ENCODE assay signal across 20 cellular contexts in the genomic region with DNA sequence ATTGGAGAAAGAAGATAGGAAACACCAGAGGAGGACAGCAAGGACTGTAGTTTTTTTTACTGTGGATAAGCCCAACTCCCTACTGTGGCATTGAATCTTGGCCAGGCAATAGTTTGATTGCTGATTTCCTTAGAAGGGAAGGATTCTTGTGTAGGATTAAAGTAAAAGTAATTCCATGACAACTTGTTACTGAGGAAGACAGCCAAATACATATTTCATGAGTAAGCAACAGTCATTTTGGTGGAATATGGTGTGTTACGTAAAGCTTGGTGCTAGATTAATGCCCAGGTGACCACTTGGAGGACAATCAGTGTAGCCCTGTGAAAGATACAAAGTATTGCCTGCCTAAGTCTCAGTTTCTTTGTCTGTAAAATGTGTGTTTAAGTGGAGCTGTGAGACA.
"Had no signal": no experiment of that assay in that cellular context is flagged by ENCODE, and none has a peak within 500 bp of the region (broad histone marks: within the 10 kb centered on the region; RNA-seq: fewer than 3 reads in every experiment).

No MANE protein-coding gene starts in this region.

- H3K27me3 ChIP-seq: neutrophil, spleen, upper lobe of right lung had no signal

- H3K36me3 ChIP-seq: lower lobe of right lung, neutrophil, spleen, thoracic aorta, upper lobe of right lung had no signal

- DNase-seq: activated B cell treated with CpG ODN at 0.5 μM for 24 hours; activated CD4-positive, alpha-beta memory T cell treated with anti-CD3 and anti-CD28 coated beads, Interleukin-2, amount 10 ng/mL, durations not matched to agents 7 days and 5 days; activated CD4-positive, alpha-beta T cell treated with anti-CD3 and anti-CD28 coated beads for 48 hours; activated CD8-positive, alpha-beta memory T cell treated with anti-CD3 and anti-CD28 coated beads, Interleukin-2, amount 10 ng/mL, durations not matched to agents 7 days and 5 days; activated naive CD8-positive, alpha-beta T cell treated with anti-CD3 and anti-CD28 coated beads for 36 hours; amygdala; central memory CD4-positive, alpha-beta T cell; left cardiac atrium; lower lobe of right lung; spleen; stimulated activated CD4-positive, alpha-beta T cell treated with anti-CD3 and anti-CD28 coated beads, Interleukin-4, amount 100 ng/mL, for 4 hours; T-helper 1 cell; T-helper 9 cell; upper lobe of right lung had no signal

- H3K27ac ChIP-seq: lower lobe of right lung, neutrophil, parathyroid adenoma, spleen, thoracic aorta, upper lobe of right lung had no signal

- H3K9me3 ChIP-seq: neutrophil, thoracic aorta, upper lobe of right lung had no signal

- ATAC-seq: activated CD8-positive, alpha-beta memory T cell treated with anti-CD3 and anti-CD28 coated beads, Interleukin-2, amount 10 ng/mL, durations not matched to agents 7 days and 5 days; left cardiac atrium; lower lobe of right lung; natural killer cell treated with Interleukin-12 subunit alpha and Interleukin-12 subunit beta and Interleukin-15 and Interleukin-18, amount 100 ng/mL, for 72 hours; sciatic nerve; stimulated activated memory B cell treated with anti-CD40 and anti-IgM and Interleukin-4, amounts not matched to agents 10 μg/mL and 1 μg/mL and 100 μg/mL, for 72 hours; upper lobe of right lung had no signal

- H3K9ac ChIP-seq: parathyroid adenoma had no signal

- H3K4me1 ChIP-seq: lower lobe of right lung, parathyroid adenoma, spleen, upper lobe of right lung had no signal

- H3K4me3 ChIP-seq: lower lobe of right lung, spleen, thoracic aorta, upper lobe of right lung had no signal
